In genomic region chr6:105871542-105871941, GRCh38 we compare ENCODE assay signal across 21 cellular contexts.
A peak's percentile ranks its signal among the peaks of the same experiment; 100 is the strongest.
DNase-seq lines count a peak whose midpoint lies in the region; ATAC-seq and TF ChIP-seq lines count a peak whose summit lies in the region.
"Had no signal": no experiment of that assay in that cellular context is flagged by ENCODE, and none has a peak within 500 bp of the region (broad histone marks: within the 10 kb centered on the region; RNA-seq: fewer than 3 reads in every experiment).

No MANE protein-coding gene starts in this region.

- peaks cover 27% of the 10 kb centered on the region for H3K4me1 Mint-ChIP-seq in Caco-2 (ENCODE audit: low read depth, unreplicated experiment)

- H3K4me3 Mint-ChIP-seq in Caco-2 (ENCODE audit: unreplicated experiment) = peak overlapping the region; percentile 21
- H3K4me3 Mint-ChIP-seq: CD4-positive, alpha-beta memory T cell; H9; HFFc6 had no signal

- TF ChIP-seq POLR2A in vagina (IDR thresholded peaks at IDR 0.05) = no peak

- H3K4me3 ChIP-seq in Caco-2 (ENCODE audit: low read depth, low read length) (no peak overlapping the region), HL-60 (replicated peaks; ENCODE audit: insufficient read depth, low read length) (no peak overlapping the region), OCI-LY7 (ENCODE audit: low read depth, low read length, poor library complexity, severe bottlenecking) (no peak overlapping the region), vagina (no peak overlapping the region)
- H3K4me3 ChIP-seq: A549; BLaER1 treated with 17β-estradiol and CSF1 and Interleukin-3, amounts not matched to agents 10 nM and 100 nM; GM23248 had no signal

- no peaks in the 10 kb centered on the region for H3K79me2 ChIP-seq in OCI-LY7 (ENCODE audit: insufficient read depth, low read depth, low read length)

- H3K36me3 Mint-ChIP-seq in Caco-2 (ENCODE audit: insufficient read depth, unreplicated experiment) = no peaks in the 10 kb centered on the region
- H3K36me3 Mint-ChIP-seq: CD4-positive, alpha-beta memory T cell had no signal

- no peaks in the 10 kb centered on the region for H3K9me3 ChIP-seq in Caco-2
- H3K9me3 ChIP-seq in OCI-LY7 (ENCODE audit: low read length) = no peaks in the 10 kb centered on the region
- no peaks in the 10 kb centered on the region for H3K9me3 ChIP-seq in vagina
- H3K9me3 ChIP-seq: A549, BE2C had no signal

- H3K27ac ChIP-seq in HL-60 (replicated peaks) (peak overlapping the region; percentile 24), OCI-LY7 (ENCODE audit: low read depth, low read length, poor library complexity, severe bottlenecking) (no peak overlapping the region), vagina (peak overlapping the region; percentile 66)
- H3K27ac ChIP-seq: A549, GM23248 had no signal

- DNase-seq in Caco-2 (peak in 1 of 2 experiments; percentile 43), HL-60 (ENCODE audit: low read depth in 1 of 2, low spot score in 1 of 2) (no peak), OCI-LY7 (ENCODE audit: low spot score) (no peak), vagina (ENCODE audit: extremely low spot score in 2 of 2) (no peak), SIG-M5 (lab: John Stamatoyannopoulos, UW) (no peak), putamen (ENCODE audit: low spot score) (no peak)
- DNase-seq: 8988T; ACHN; AML-193; BE2C; CD4-positive, alpha-beta memory T cell; COR-L47; DMS153; DND-41; GM23248; H9; HFFc6 had no signal

- H3K27me3 ChIP-seq in Caco-2 (replicated peaks; ENCODE audit: control insufficient read depth, insufficient read depth, low read length) (no peaks in the 10 kb centered on the region), HL-60 (ENCODE audit: insufficient read depth, poor library complexity, severe bottlenecking) (no peaks in the 10 kb centered on the region), vagina (no peaks in the 10 kb centered on the region)
- H3K27me3 ChIP-seq: BLaER1 treated with 17β-estradiol and CSF1 and Interleukin-3, amounts not matched to agents 10 nM and 100 nM had no signal

- H3K4me1 ChIP-seq in Caco-2 (peaks cover 33% of the 10 kb centered on the region), OCI-LY7 (ENCODE audit: insufficient read depth, low read length, poor library complexity, severe bottlenecking) (peaks cover 86% of the 10 kb centered on the region), vagina (peaks cover 15% of the 10 kb centered on the region)
- H3K4me1 ChIP-seq: BE2C had no signal

- no TSS peak for BruUV-seq in Caco-2 (replicated peaks; lab: Mats Ljungman, UMichigan)
- BruUV-seq in OCI-LY7 (replicated peaks; lab: Mats Ljungman, UMichigan) = no TSS peak

- TF ChIP-seq CTCF in Caco-2 (IDR thresholded peaks at IDR 0.05; ENCODE audit: insufficient read depth in 1 of 2, low read depth in 1 of 2, low read length in 1 of 2, severe bottlenecking in 1 of 2, unreplicated experiment in 1 of 2) = no peak
- TF ChIP-seq CTCF in HL-60 (IDR thresholded peaks at IDR 0.05; ENCODE audit: insufficient read depth, low read length) = no peak
- TF ChIP-seq CTCF in OCI-LY7 (conservative IDR thresholded peaks at IDR 0.05; ENCODE audit: low read length) = no peak
- no peak for TF ChIP-seq CTCF in vagina (IDR thresholded peaks at IDR 0.05)

- no peak for ATAC-seq in HG03354 (IDR thresholded peaks at IDR 0.05; ENCODE audit: poor library complexity, severe bottlenecking, unreplicated experiment)
- ATAC-seq: A549, HCT116 had no signal

- no peaks in the 10 kb centered on the region for H3K36me3 ChIP-seq in Caco-2 (ENCODE audit: control insufficient read depth, insufficient read depth, low read length)
- no peaks in the 10 kb centered on the region for H3K36me3 ChIP-seq in OCI-LY7 (ENCODE audit: insufficient read depth, low read length)
- H3K36me3 ChIP-seq in vagina = no peaks in the 10 kb centered on the region
- H3K36me3 ChIP-seq: BE2C; BLaER1 treated with 17β-estradiol and CSF1 and Interleukin-3, amounts not matched to agents 10 nM and 100 nM had no signal

- CTCF ChIA-PET in Caco-2 (lab: Charles Lee) (interaction anchor here (0.6 to 0.9 kb wide), 2 partner anchors 144 to 184 kb away, joined by 3 to 4 read pairs; no protein-coding TSS in a partner anchor), OCI-LY7 (lab: Charles Lee; ENCODE audit: unreplicated experiment) (interaction anchor here (0.6 kb wide), 1 partner anchor 121 kb away, joined by 3 read pairs; no protein-coding TSS in a partner anchor)

- no peaks in the 10 kb centered on the region for H3K9me2 ChIP-seq in OCI-LY7 (ENCODE audit: insufficient read depth, low read length)

- H3K27me3 Mint-ChIP-seq in Caco-2 (ENCODE audit: insufficient read depth, unreplicated experiment) = no peaks in the 10 kb centered on the region

- 0 out of 2 replicates have a peak overlapping the region, but pooled peaks have one; percentile 3 for H3K4me2 ChIP-seq in OCI-LY7 (ENCODE audit: low read length)
- H3K4me2 ChIP-seq: A549 had no signal

- peak overlapping the region; percentile 27; the same call in 1 of the 2 replicates for H2AFZ ChIP-seq in OCI-LY7 (ENCODE audit: low read length)
- H2AFZ ChIP-seq: GM23248 had no signal

- H4K20me1 ChIP-seq in OCI-LY7 (ENCODE audit: insufficient read depth, low read length) = no peaks in the 10 kb centered on the region
- H4K20me1 ChIP-seq: BLaER1 treated with 17β-estradiol and CSF1 and Interleukin-3, amounts not matched to agents 10 nM and 100 nM had no signal

- POLR2A ChIA-PET in Caco-2 (lab: Charles Lee) = interaction anchor here (0.5 kb wide), 1 partner anchor 90 kb away, joined by 4 read pairs; no protein-coding TSS in a partner anchor
- POLR2A ChIA-PET in OCI-LY7 (lab: Charles Lee) = interaction anchor here (0.7 to 1.5 kb wide), 6 partner anchors 10 to 27 kb away, joined by 3 to 4 read pairs (median 3); no protein-coding TSS in a partner anchor

- intact Hi-C loops in Caco-2 (cut with micrococcal nuclease; ENCODE audit: unreplicated experiment) (loop anchor here (1.0 to 5.0 kb wide), 3 partner anchors 25 to 121 kb away; no protein-coding TSS in a partner anchor), OCI-LY7 (cut with micrococcal nuclease; ENCODE audit: unreplicated experiment) (loop anchor here (5.0 to 10.0 kb wide), 2 partner anchors 211 to 293 kb away; no protein-coding TSS in a partner anchor), vagina (cut with DNase I) (no loop called here)

- peaks cover 31% of the 10 kb centered on the region for H3K9me3 Mint-ChIP-seq in Caco-2 (ENCODE audit: unreplicated experiment)
- H3K9me3 Mint-ChIP-seq: H9, HFFc6 had no signal

- no peak overlapping the region for H3K27ac Mint-ChIP-seq in Caco-2 (ENCODE audit: unreplicated experiment)
- H3K27ac Mint-ChIP-seq: CD4-positive, alpha-beta memory T cell; H9; HFFc6 had no signal
